In the genomic region with DNA sequence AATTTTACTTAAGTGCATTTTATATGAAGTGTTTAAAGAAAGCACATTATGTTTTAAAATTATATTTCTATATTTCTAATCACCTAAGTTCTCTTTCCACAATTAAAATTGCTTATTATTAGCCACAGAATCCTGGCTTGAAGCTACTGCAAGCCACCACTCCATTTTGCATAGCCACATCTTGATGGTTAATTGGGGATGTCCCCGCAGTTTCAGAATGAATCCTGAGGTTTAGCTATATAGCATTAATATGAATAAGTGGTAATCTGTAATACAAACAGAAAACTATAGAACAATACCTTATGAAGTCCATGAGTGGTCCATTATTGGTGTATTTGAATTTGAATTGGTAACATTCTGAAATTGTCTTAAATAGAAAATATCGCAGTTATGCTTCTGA, we compare ENCODE assay signal across 21 cellular contexts. TPM values are rescaled to one million over a fixed set of nuclear protein-coding genes. Genes with fewer than 3 reads are reported as not detected.
DNase-seq lines count a peak whose midpoint lies in the region; ATAC-seq, FAIRE-seq and TF ChIP-seq lines count a peak whose summit lies in the region.
"Had no signal": no experiment of that assay in that cellular context is flagged by ENCODE, and none has a peak within 500 bp of the region (broad histone marks: within the 10 kb centered on the region; RNA-seq: fewer than 3 reads in every experiment).

No MANE protein-coding gene starts in this region.

- H3K27me3 ChIP-seq in MM.1S (replicated peaks; ENCODE audit: insufficient read depth, low read length) = no peaks in the 10 kb centered on the region
- H3K27me3 ChIP-seq: adrenal gland, right lobe of liver, vagina had no signal

- H3K79me2 ChIP-seq in MM.1S (ENCODE audit: low read length) = no peaks in the 10 kb centered on the region

- no peak for TF ChIP-seq CTCF in MM.1S (IDR thresholded peaks at IDR 0.05; ENCODE audit: low read length)

- no peaks in the 10 kb centered on the region for H3K9me2 ChIP-seq in MM.1S (replicated peaks; ENCODE audit: insufficient read depth, low read length)

- FAIRE-seq in GM19239 (lab: Jason Lieb, UNC) = peak; percentile 93

- DNase-seq in activated T-cell treated with anti-CD3 and anti-CD28 coated beads, Interleukin-2, amount 50 U/mL, for 72 hours = peak; percentile 27 to 29
- DNase-seq in activated T-cell treated with anti-CD3 and anti-CD28 coated beads for 4 hours (no peak), GM19239 (ENCODE audit: insufficient read length, low spot score) (no peak), MM.1S (no peak), NCI-H2029 (lab: John Stamatoyannopoulos, UW) (no peak), SK-N-DZ (ENCODE audit: low spot score) (no peak)
- peak; percentile 38 for DNase-seq in stimulated activated CD4-positive, alpha-beta T cell treated with anti-CD3 and anti-CD28 coated beads, Interleukin-4, amount 100 ng/mL, for 24 hours
- DNase-seq: adrenal gland; CD4-positive, alpha-beta memory T cell; DMS79; IMR-90; left cardiac atrium; NCI-H1092; NCI-H2171; NCI-H82; right lobe of liver; SW 1271 had no signal

- no peaks in the 10 kb centered on the region for H3K4me1 Mint-ChIP-seq in activated T-cell treated with anti-CD3 and anti-CD28 coated beads, Interleukin-2, amount 50 U/mL, for 72 hours (ENCODE audit: low read depth)
- H3K4me1 Mint-ChIP-seq: CD4-positive, alpha-beta memory T cell had no signal

- no peak overlapping the region for H3K4me3 ChIP-seq in MM.1S (ENCODE audit: low read length)
- H3K4me3 ChIP-seq: adrenal gland, right lobe of liver, vagina had no signal

- peaks cover 7% of the 10 kb centered on the region for H3K27me3 Mint-ChIP-seq in activated T-cell treated with anti-CD3 and anti-CD28 coated beads, Interleukin-2, amount 50 U/mL, for 72 hours (ENCODE audit: low read depth)
- H3K27me3 Mint-ChIP-seq: CD4-positive, alpha-beta memory T cell had no signal

- H3K9ac ChIP-seq in MM.1S (ENCODE audit: low read length) = no peak overlapping the region

- H3K36me3 ChIP-seq in MM.1S (replicated peaks; ENCODE audit: insufficient read depth, low read length) = no peaks in the 10 kb centered on the region
- H3K36me3 ChIP-seq: adrenal gland, right lobe of liver, vagina had no signal

- no peak overlapping the region for H3K27ac Mint-ChIP-seq in activated T-cell treated with anti-CD3 and anti-CD28 coated beads, Interleukin-2, amount 50 U/mL, for 72 hours
- H3K27ac Mint-ChIP-seq: CD4-positive, alpha-beta memory T cell had no signal

- H3K9me3 Mint-ChIP-seq in activated T-cell treated with anti-CD3 and anti-CD28 coated beads, Interleukin-2, amount 50 U/mL, for 72 hours = no peaks in the 10 kb centered on the region
- H3K9me3 Mint-ChIP-seq: CD4-positive, alpha-beta memory T cell had no signal

- H3K27ac ChIP-seq in MM.1S (ENCODE audit: low read length) = no peak overlapping the region
- H3K27ac ChIP-seq: adrenal gland, right lobe of liver, vagina, VCaP had no signal

- H2AFZ ChIP-seq in MM.1S (ENCODE audit: low read length) = no peak overlapping the region

- no peak overlapping the region for H3K4me3 Mint-ChIP-seq in activated T-cell treated with anti-CD3 and anti-CD28 coated beads, Interleukin-2, amount 50 U/mL, for 72 hours
- H3K4me3 Mint-ChIP-seq: CD4-positive, alpha-beta memory T cell had no signal

- no peaks in the 10 kb centered on the region for H3K36me3 Mint-ChIP-seq in activated T-cell treated with anti-CD3 and anti-CD28 coated beads, Interleukin-2, amount 50 U/mL, for 72 hours (ENCODE audit: insufficient read depth in 2 of 2)
- H3K36me3 Mint-ChIP-seq: CD4-positive, alpha-beta memory T cell had no signal

- peak in 1 of 2 donors; percentile 52 for ATAC-seq in activated T-cell treated with anti-CD3 and anti-CD28 coated beads, Interleukin-2, amount 50 U/mL, for 72 hours (replicated peaks in 1 of 2)
- peak; percentile 69 for ATAC-seq in HG03196 (IDR thresholded peaks at IDR 0.05; ENCODE audit: unreplicated experiment)
- ATAC-seq: left cardiac atrium, right lobe of liver had no signal

- no peaks in the 10 kb centered on the region for H3K4me1 ChIP-seq in MM.1S (ENCODE audit: low read length)
- H3K4me1 ChIP-seq: adrenal gland, right lobe of liver, vagina had no signal

- no peaks in the 10 kb centered on the region for H4K20me1 ChIP-seq in MM.1S (ENCODE audit: insufficient read depth, low read length)

- H3K9me3 ChIP-seq in MM.1S (replicated peaks; ENCODE audit: insufficient read depth, low read length) = no peaks in the 10 kb centered on the region
- H3K9me3 ChIP-seq: adrenal gland, right lobe of liver, vagina had no signal

- no peak overlapping the region for H3K4me2 ChIP-seq in MM.1S (ENCODE audit: low read depth, low read length)

- no peaks in the 10 kb centered on the region for H3F3A ChIP-seq in MM.1S (ENCODE audit: insufficient read depth, low read length)

RNA-seq across cellular contexts. Expression of a gene that starts 11.6 kb away (rescaled TPM):
- 10 to 100 TPM; 32.0 to 32.3 TPM for total RNA-seq in activated T-cell treated with anti-CD3 and anti-CD28 coated beads, Interleukin-2, amount 50 U/mL, for 72 hours
- polyA plus RNA-seq in SK-N-DZ (2014; cell fraction: cytosol; rRNA removed) = 9.8 and 10.6 TPM in 2 replicates
- polyA plus RNA-seq in SK-N-DZ (2014; cell fraction: nucleus; rRNA removed) = 6.8 and 8.0 TPM in 2 replicates

RNA-seq across cellular contexts. Expression of a gene that starts 12.1 kb away (rescaled TPM):
- under 1 TPM in 1 of 2 donors, not detected in 1; 0.19 TPM for total RNA-seq in activated T-cell treated with anti-CD3 and anti-CD28 coated beads, Interleukin-2, amount 50 U/mL, for 72 hours
- polyA plus RNA-seq in SK-N-DZ (2014; cell fraction: cytosol; rRNA removed) = not detected in 2 replicates
- polyA plus RNA-seq in SK-N-DZ (2014; cell fraction: nucleus; rRNA removed) = not detected in 2 replicates
- total RNA-seq: IMR-90 had no signal
- polyA plus RNA-seq: adrenal gland; AG04450; CD4-positive, alpha-beta memory T cell; IMR-90 had no signal

RNA-seq across cellular contexts. Expression of a gene that starts 57.0 kb away (rescaled TPM):
- total RNA-seq in activated T-cell treated with anti-CD3 and anti-CD28 coated beads, Interleukin-2, amount 50 U/mL, for 72 hours = 10 to 100 TPM; 47.1 to 70.8 TPM
- 0.07 and 0.34 TPM in 2 replicates for polyA plus RNA-seq in SK-N-DZ (2014; cell fraction: cytosol; rRNA removed)
- not detected in 2 replicates for polyA plus RNA-seq in SK-N-DZ (2014; cell fraction: nucleus; rRNA removed)

Comparison
In these comparisons a context has a peak if more than half of its experiments do, and no peak if none do; other contexts are left out.
1. DNase-seq: peak in activated T-cell treated with anti-CD3 and anti-CD28 coated beads, Interleukin-2, amount 50 U/mL, for 72 hours (2 of 2) and stimulated activated CD4-positive, alpha-beta T cell treated with anti-CD3 and anti-CD28 coated beads, Interleukin-4, amount 100 ng/mL, for 24 hours (single experiment); none in activated T-cell treated with anti-CD3 and anti-CD28 coated beads for 4 hours (single experiment), GM19239 (single experiment), MM.1S (single experiment), NCI-H2029 (single experiment) and SK-N-DZ (single experiment).